In the genomic region with DNA sequence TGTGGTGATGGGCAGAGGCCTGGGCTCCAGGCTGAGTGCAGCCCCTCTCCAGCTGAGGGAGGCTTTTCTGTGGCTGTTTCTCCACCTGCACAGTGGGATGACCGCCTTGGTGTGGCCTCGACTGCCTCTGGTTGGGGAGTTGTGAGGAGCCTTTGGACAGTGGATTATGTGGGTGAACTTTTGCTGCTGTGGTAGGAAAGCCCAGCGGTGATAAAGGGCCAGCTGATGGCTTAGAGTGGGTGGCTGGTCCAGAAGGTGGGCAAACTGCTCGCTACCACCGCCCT, we compare ENCODE assay signal across 8 cellular contexts. TPM values are rescaled to one million over a fixed set of nuclear protein-coding genes. Genes with fewer than 3 reads are reported as not detected.
A peak's percentile ranks its signal among the peaks of the same experiment; 100 is the strongest.
DNase-seq lines count a peak whose midpoint lies in the region; ATAC-seq and TF ChIP-seq lines count a peak whose summit lies in the region.

No MANE protein-coding gene starts in this region.

- no peak overlapping the region for H3K9ac ChIP-seq in BLaER1

- TF ChIP-seq CTCF in dorsolateral prefrontal cortex (IDR thresholded peaks at IDR 0.05 in 54 of 56, conservative IDR thresholded peaks at IDR 0.05 in 2 of 56; ENCODE audit: low read depth in 1 of 56, partially characterized antibody in 56 of 56) (no peak), nephron (IDR thresholded peaks at IDR 0.05; ENCODE audit: unreplicated experiment in 3 of 3) (no peak)

- H3K27me3 ChIP-seq in BLaER1, result peaks cover 31% of the 10 kb centered on the region
- 0 out of 2 replicates have a peak, but pooled peaks cover 2% of the 10 kb centered on the region for H3K27me3 ChIP-seq in MG63
- peaks cover 0 to 3% (median 0%) of the 10 kb centered on the region in 45 donors for H3K27me3 ChIP-seq in dorsolateral prefrontal cortex

- H3K4me1 ChIP-seq in BLaER1, result peaks cover 49% of the 10 kb centered on the region

- H4K20me1 ChIP-seq in BLaER1, result peaks cover 38% of the 10 kb centered on the region

- H3K27ac Mint-ChIP-seq in nephron, result peak overlapping the region; percentile 69 to 97 (median 94)

- H3K27me3 Mint-ChIP-seq in nephron (ENCODE audit: low read depth), result peaks cover 54% of the 10 kb centered on the region

- no peak overlapping the region for H3K27ac ChIP-seq in BLaER1
- H3K27ac ChIP-seq in dorsolateral prefrontal cortex, result peak overlapping the region in 57 of 59 donors; percentile 54 to 99 (median 94)

- H3K4me2 ChIP-seq in BLaER1, result peak overlapping the region; percentile 97

- peak overlapping the region; percentile 86 for H3K4me3 ChIP-seq in BLaER1
- peak overlapping the region; percentile 64 for H3K4me3 ChIP-seq in MG63
- H3K4me3 ChIP-seq in dorsolateral prefrontal cortex, result peak overlapping the region in 58 of 59 donors; percentile 53 to 90 (median 79)

- H3K9me3 ChIP-seq in BLaER1 (no peaks in the 10 kb centered on the region), MG63 (no peaks in the 10 kb centered on the region)

- peak overlapping the region; percentile 93 to 94 (median 93) for H3K4me3 Mint-ChIP-seq in nephron

- intact Hi-C loops in dorsolateral prefrontal cortex (cut with DNase I), result loop anchor here (1.0 to 5.0 kb wide), 2 partner anchors 32 to 102 kb away; no protein-coding TSS in a partner anchor

- H3K9me3 Mint-ChIP-seq in nephron, result no peaks in the 10 kb centered on the region

- H3K4me1 Mint-ChIP-seq in nephron, result peaks cover 26% of the 10 kb centered on the region

- H3K36me3 Mint-ChIP-seq in nephron (ENCODE audit: low read depth), result no peaks in the 10 kb centered on the region

- H3K36me3 ChIP-seq in BLaER1 (peaks cover 14% of the 10 kb centered on the region), MG63 (peaks cover 8% of the 10 kb centered on the region)

- no peak for ATAC-seq in GM19023 (IDR thresholded peaks at IDR 0.05; ENCODE audit: unreplicated experiment)
- ATAC-seq in HG03521 (IDR thresholded peaks at IDR 0.05; ENCODE audit: unreplicated experiment), result no peak

- DNase-seq in MG63 (no peak), dorsolateral prefrontal cortex (no peak), midbrain (lab: John Stamatoyannopoulos, UW) (no peak), 8988T (no peak)

RNA-seq across cellular contexts. Expression of a gene that starts 1.4 kb away (rescaled TPM):
- 52.0 and 79.2 TPM in 2 replicates for total RNA-seq in MG63 (2014; rRNA removed; shearing (Covaris generic); ENCODE audit: low replicate concordance)
- total RNA-seq in dorsolateral prefrontal cortex, result 10 to 100 TPM; 20.7 to 65.0 (median 36.4) TPM

RNA-seq across cellular contexts. Expression of a gene that starts 3.8 kb away (rescaled TPM):
- total RNA-seq in MG63 (2014; rRNA removed; shearing (Covaris generic); ENCODE audit: low replicate concordance), result not detected in 2 replicates
- 1 to 10 TPM in 115 of 120 experiments, under 1 TPM in 3, not detected in 2; 0.69 to 9.3 (median 3.0) TPM for total RNA-seq in dorsolateral prefrontal cortex

RNA-seq across cellular contexts. Expression of a gene that starts 12.9 kb away (rescaled TPM):
- total RNA-seq in MG63 (2014; rRNA removed; shearing (Covaris generic); ENCODE audit: low replicate concordance), result not detected in 2 replicates
- 10 to 100 TPM in 29 of 120 experiments, 1 to 10 TPM in 91; 2.4 to 12.7 (median 8.0) TPM for total RNA-seq in dorsolateral prefrontal cortex

RNA-seq across cellular contexts. Expression of a gene that starts 13.4 kb away (rescaled TPM):
- total RNA-seq in MG63 (2014; rRNA removed; shearing (Covaris generic); ENCODE audit: low replicate concordance), result 356 and 508 TPM in 2 replicates
- total RNA-seq in dorsolateral prefrontal cortex, result 100 to 1,000 TPM in 110 of 120 experiments, 10 to 100 TPM in 10; 72.8 to 158 (median 122) TPM

RNA-seq across cellular contexts. Expression of a gene that starts 13.9 kb away (rescaled TPM):
- 291 and 333 TPM in 2 replicates for total RNA-seq in MG63 (2014; rRNA removed; shearing (Covaris generic); ENCODE audit: low replicate concordance)
- total RNA-seq in dorsolateral prefrontal cortex, result 100 to 1,000 TPM; 101 to 340 (median 208) TPM
